In genomic region chr11:86141645-86142569, GRCh38 we compare ENCODE assay signal across 15 cellular contexts.
DNase-seq lines count a peak whose midpoint lies in the region; ATAC-seq lines count a peak whose summit lies in the region.
"Had no signal": no experiment of that assay in that cellular context is flagged by ENCODE, and none has a peak within 500 bp of the region (broad histone marks: within the 10 kb centered on the region; RNA-seq: fewer than 3 reads in every experiment).

No MANE protein-coding gene starts in this region.

- ATAC-seq in activated CD8-positive, alpha-beta memory T cell treated with anti-CD3 and anti-CD28 coated beads, Interleukin-2, amount 10 ng/mL, durations not matched to agents 7 days and 5 days = no peak
- no peak for ATAC-seq in effector memory CD8-positive, alpha-beta T cell (replicated peaks)
- ATAC-seq in esophagus mucosa = no peak

- no peak overlapping the region for H3K4me3 Mint-ChIP-seq in activated CD8-positive, alpha-beta memory T cell treated with anti-CD3 and anti-CD28 coated beads, Interleukin-2, amount 10 ng/mL, durations not matched to agents 7 days and 5 days
- H3K4me3 Mint-ChIP-seq in effector memory CD8-positive, alpha-beta T cell = peak overlapping the region; percentile 1 to 11
- H3K4me3 Mint-ChIP-seq: activated naive CD4-positive, alpha-beta T cell treated with anti-CD3 and anti-CD28 coated beads, Interleukin-2, amount 50 U/mL, for 24 hours had no signal

- no peaks in the 10 kb centered on the region for H3K9me3 Mint-ChIP-seq in activated CD8-positive, alpha-beta memory T cell treated with anti-CD3 and anti-CD28 coated beads, Interleukin-2, amount 10 ng/mL, durations not matched to agents 7 days and 5 days (ENCODE audit: low read depth)
- no peaks in the 10 kb centered on the region for H3K9me3 Mint-ChIP-seq in effector memory CD8-positive, alpha-beta T cell
- H3K9me3 Mint-ChIP-seq: activated naive CD4-positive, alpha-beta T cell treated with anti-CD3 and anti-CD28 coated beads, Interleukin-2, amount 50 U/mL, for 24 hours had no signal

- no peaks in the 10 kb centered on the region for H3K27me3 Mint-ChIP-seq in activated CD8-positive, alpha-beta memory T cell treated with anti-CD3 and anti-CD28 coated beads, Interleukin-2, amount 10 ng/mL, durations not matched to agents 7 days and 5 days
- no peaks in the 10 kb centered on the region for H3K27me3 Mint-ChIP-seq in effector memory CD8-positive, alpha-beta T cell
- H3K27me3 Mint-ChIP-seq: activated naive CD4-positive, alpha-beta T cell treated with anti-CD3 and anti-CD28 coated beads, Interleukin-2, amount 50 U/mL, for 24 hours had no signal

- no peak overlapping the region for H3K4me3 ChIP-seq in skin epidermis

- H3K27ac ChIP-seq in skin epidermis = peak overlapping the region in 13 of 21 experiments; percentile 18 to 87 (median 50)

- H3K36me3 Mint-ChIP-seq in activated CD8-positive, alpha-beta memory T cell treated with anti-CD3 and anti-CD28 coated beads, Interleukin-2, amount 10 ng/mL, durations not matched to agents 7 days and 5 days = peaks cover 5% of the 10 kb centered on the region
- peaks cover 5% of the 10 kb centered on the region for H3K36me3 Mint-ChIP-seq in effector memory CD8-positive, alpha-beta T cell (ENCODE audit: insufficient read depth)
- H3K36me3 Mint-ChIP-seq: activated naive CD4-positive, alpha-beta T cell treated with anti-CD3 and anti-CD28 coated beads, Interleukin-2, amount 50 U/mL, for 24 hours had no signal

- H3K27ac Mint-ChIP-seq in activated CD8-positive, alpha-beta memory T cell treated with anti-CD3 and anti-CD28 coated beads, Interleukin-2, amount 10 ng/mL, durations not matched to agents 7 days and 5 days = peak overlapping the region; percentile 86
- H3K27ac Mint-ChIP-seq in effector memory CD8-positive, alpha-beta T cell = peak overlapping the region; percentile 79 to 85
- H3K27ac Mint-ChIP-seq: activated naive CD4-positive, alpha-beta T cell treated with anti-CD3 and anti-CD28 coated beads, Interleukin-2, amount 50 U/mL, for 24 hours had no signal

- DNase-seq in activated CD8-positive, alpha-beta memory T cell treated with anti-CD3 and anti-CD28 coated beads, Interleukin-2, amount 10 ng/mL, durations not matched to agents 7 days and 5 days = no peak
- DNase-seq in activated CD8-positive, alpha-beta memory T cell treated with anti-CD3 and anti-CD28 coated beads, Interleukin-2, amount 50 U/mL, for 4 hours = no peak
- DNase-seq in MV-4-11 (lab: John Stamatoyannopoulos, UW) = peak; percentile 96
- no peak for DNase-seq in effector memory CD8-positive, alpha-beta T cell
- DNase-seq in NCI-H2171 (lab: John Stamatoyannopoulos, UW) = no peak
- no peak for DNase-seq in NCI-H1436 (lab: John Stamatoyannopoulos, UW)
- DNase-seq: activated CD8-positive, alpha-beta memory T cell treated with anti-CD3 and anti-CD28 coated beads for 24 hours; DMS79; GOT3; hippocampal formation; mammary epithelial cell; occipital lobe had no signal

- H3K4me1 Mint-ChIP-seq in activated CD8-positive, alpha-beta memory T cell treated with anti-CD3 and anti-CD28 coated beads, Interleukin-2, amount 10 ng/mL, durations not matched to agents 7 days and 5 days = peaks cover 70% of the 10 kb centered on the region
- H3K4me1 Mint-ChIP-seq in effector memory CD8-positive, alpha-beta T cell (ENCODE audit: low read depth in 2 of 2) = peaks cover 53 to 71% of the 10 kb centered on the region in 2 donors

- CTCF ChIA-PET in activated CD8-positive, alpha-beta memory T cell treated with anti-CD3 and anti-CD28 coated beads, Interleukin-2, amount 10 ng/mL, durations not matched to agents 7 days and 5 days (lab: Charles Lee) = interaction anchor here (0.8 to 1.5 kb wide), 4 partner anchors 10 to 477 kb away, joined by 3 to 4 read pairs (median 4); partner anchors contain the start of gene CREBZF
